8 cellular contexts compared by ENCODE assay signal in the genomic region with DNA sequence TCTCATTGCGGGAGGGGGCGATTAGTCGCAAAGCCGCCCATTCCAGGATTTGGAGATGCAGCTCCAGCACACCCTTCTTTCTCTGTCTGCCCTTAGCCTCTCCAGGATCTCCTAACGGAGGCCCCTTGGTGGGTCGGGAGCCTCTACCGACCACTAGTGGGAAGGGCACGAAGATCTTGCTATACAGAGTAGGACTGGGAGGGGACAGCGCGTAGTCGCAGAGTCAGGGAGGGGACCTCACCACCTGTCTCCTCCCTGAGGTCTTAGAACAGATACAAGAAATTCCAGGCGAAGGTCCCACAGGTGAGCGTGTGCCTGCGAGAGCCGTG. TPM values are rescaled to one million over a fixed set of nuclear protein-coding genes. Genes with fewer than 3 reads are reported as not detected.
DNase-seq lines count a peak whose midpoint lies in the region; ATAC-seq lines count a peak whose summit lies in the region.

No MANE protein-coding gene starts in this region.

- H3K9ac ChIP-seq in NT2/D1 (ENCODE audit: insufficient read length, low read depth) = peak overlapping the region; percentile 23

- H3K4me1 Mint-ChIP-seq in naive thymus-derived CD4-positive, alpha-beta T cell = peaks cover 2 to 11% (median 5%) of the 10 kb centered on the region in 7 donors

- H3K27ac Mint-ChIP-seq in naive thymus-derived CD4-positive, alpha-beta T cell = peak overlapping the region in 1 of 9 donors; percentile 33

- peaks cover 27 to 50% (median 34%) of the 10 kb centered on the region in 5 donors for H3K27me3 Mint-ChIP-seq in naive thymus-derived CD4-positive, alpha-beta T cell

- H3K4me1 ChIP-seq in NT2/D1 (ENCODE audit: insufficient read depth, insufficient read length) = peaks cover 30% of the 10 kb centered on the region
- H3K4me1 ChIP-seq in naive thymus-derived CD4-positive, alpha-beta T cell (ENCODE audit: control insufficient read depth in 2 of 2, insufficient read depth in 2 of 2, low read length in 2 of 2) = no peaks in the 10 kb centered on the region

- H3K36me3 Mint-ChIP-seq in naive thymus-derived CD4-positive, alpha-beta T cell = no peaks in the 10 kb centered on the region

- no peaks in the 10 kb centered on the region for H3K9me3 ChIP-seq in NT2/D1 (ENCODE audit: insufficient read depth, low read length)
- H3K9me3 ChIP-seq in naive thymus-derived CD4-positive, alpha-beta T cell (ENCODE audit: control insufficient read depth in 2 of 3, low read length in 3 of 3) = no peaks in the 10 kb centered on the region

- intact Hi-C loops in naive thymus-derived CD4-positive, alpha-beta T cell (cut with micrococcal nuclease) = no loop called here

- H3K27me3 ChIP-seq in NT2/D1 (ENCODE audit: insufficient read depth, insufficient read length) = peaks cover 36% of the 10 kb centered on the region
- H3K27me3 ChIP-seq in naive thymus-derived CD4-positive, alpha-beta T cell (ENCODE audit: control insufficient read depth in 2 of 2, insufficient read depth in 2 of 2, low read length in 2 of 2) = peaks cover 0 to 5% of the 10 kb centered on the region in 2 donors

- CTCF ChIA-PET in naive thymus-derived CD4-positive, alpha-beta T cell (lab: Charles Lee) = no interaction called here

- H3K9me3 Mint-ChIP-seq in naive thymus-derived CD4-positive, alpha-beta T cell = peaks cover 0 to 2% (median 0%) of the 10 kb centered on the region in 11 donors

- no peaks in the 10 kb centered on the region for H3K36me3 ChIP-seq in NT2/D1 (ENCODE audit: insufficient read depth, insufficient read length, low read length)
- no peaks in the 10 kb centered on the region for H3K36me3 ChIP-seq in naive thymus-derived CD4-positive, alpha-beta T cell (ENCODE audit: control insufficient read depth in 2 of 3, insufficient read depth in 3 of 3, low read length in 3 of 3)

- peak overlapping the region; percentile 36 for H3K4me3 ChIP-seq in NT2/D1 (ENCODE audit: insufficient read length, low read depth)
- H3K4me3 ChIP-seq in naive thymus-derived CD4-positive, alpha-beta T cell (ENCODE audit: low read length) = no peak overlapping the region

- POLR2A ChIA-PET in naive thymus-derived CD4-positive, alpha-beta T cell (lab: Charles Lee) = no interaction called here

- H3K4me3 Mint-ChIP-seq in naive thymus-derived CD4-positive, alpha-beta T cell = peak overlapping the region; percentile 41 to 88 (median 80)

- peak; percentile 66 for ATAC-seq in naive thymus-derived CD4-positive, alpha-beta T cell
- ATAC-seq in GM19463 (IDR thresholded peaks at IDR 0.05; ENCODE audit: unreplicated experiment) (no peak), GM21786 (IDR thresholded peaks at IDR 0.05; ENCODE audit: unreplicated experiment) (no peak)

- DNase-seq in DMS 273 (lab: John Stamatoyannopoulos, UW; ENCODE audit: unreplicated experiment) (peak; percentile 60), DMS 273 treated with DMSO at 0.1 percent for 48 hours (lab: John Stamatoyannopoulos, UW) (no peak), NT2/D1 (ENCODE audit: low read depth, low spot score) (no peak), epidermal melanocyte (ENCODE audit: insufficient read length, low spot score) (peak; percentile 68), NCI-H2107 (lab: John Stamatoyannopoulos, UW) (no peak)
- DNase-seq in naive thymus-derived CD4-positive, alpha-beta T cell = no peak

- H3K27ac ChIP-seq in naive thymus-derived CD4-positive, alpha-beta T cell (ENCODE audit: low read depth, low read length) = no peak overlapping the region

RNA-seq across cellular contexts. Expression of a gene that starts 0.6 kb away (rescaled TPM):
- not detected for total RNA-seq in naive thymus-derived CD4-positive, alpha-beta T cell
- not detected for polyA plus RNA-seq in naive thymus-derived CD4-positive, alpha-beta T cell

RNA-seq across cellular contexts. Expression of a gene that starts 23.4 kb away (rescaled TPM):
- total RNA-seq in naive thymus-derived CD4-positive, alpha-beta T cell = not detected
- polyA plus RNA-seq in naive thymus-derived CD4-positive, alpha-beta T cell = not detected

RNA-seq across cellular contexts. Expression of a gene that starts 28.6 kb away (rescaled TPM):
- total RNA-seq in naive thymus-derived CD4-positive, alpha-beta T cell = 10 to 100 TPM; 59.8 to 81.8 (median 77.9) TPM
- 10 to 100 TPM; 21.0 to 42.8 TPM for polyA plus RNA-seq in naive thymus-derived CD4-positive, alpha-beta T cell

RNA-seq across cellular contexts. Expression of a gene that starts 57.7 kb away (rescaled TPM):
- under 1 TPM in 3 of 5 experiments, not detected in 2; 0.44 to 0.60 (median 0.50) TPM for total RNA-seq in naive thymus-derived CD4-positive, alpha-beta T cell
- not detected for polyA plus RNA-seq in naive thymus-derived CD4-positive, alpha-beta T cell

Comparison
In these comparisons a context has a peak if more than half of its experiments do, and no peak if none do; other contexts are left out.
1. DNase-seq: peak in DMS 273 (single experiment) and epidermal melanocyte (single experiment); none in DMS 273 treated with DMSO at 0.1 percent for 48 hours (single experiment), NT2/D1 (single experiment), naive thymus-derived CD4-positive, alpha-beta T cell (0 of 9) and NCI-H2107 (single experiment).